Comparison of ENCODE assay signal across 8 cellular contexts in the genomic region with DNA sequence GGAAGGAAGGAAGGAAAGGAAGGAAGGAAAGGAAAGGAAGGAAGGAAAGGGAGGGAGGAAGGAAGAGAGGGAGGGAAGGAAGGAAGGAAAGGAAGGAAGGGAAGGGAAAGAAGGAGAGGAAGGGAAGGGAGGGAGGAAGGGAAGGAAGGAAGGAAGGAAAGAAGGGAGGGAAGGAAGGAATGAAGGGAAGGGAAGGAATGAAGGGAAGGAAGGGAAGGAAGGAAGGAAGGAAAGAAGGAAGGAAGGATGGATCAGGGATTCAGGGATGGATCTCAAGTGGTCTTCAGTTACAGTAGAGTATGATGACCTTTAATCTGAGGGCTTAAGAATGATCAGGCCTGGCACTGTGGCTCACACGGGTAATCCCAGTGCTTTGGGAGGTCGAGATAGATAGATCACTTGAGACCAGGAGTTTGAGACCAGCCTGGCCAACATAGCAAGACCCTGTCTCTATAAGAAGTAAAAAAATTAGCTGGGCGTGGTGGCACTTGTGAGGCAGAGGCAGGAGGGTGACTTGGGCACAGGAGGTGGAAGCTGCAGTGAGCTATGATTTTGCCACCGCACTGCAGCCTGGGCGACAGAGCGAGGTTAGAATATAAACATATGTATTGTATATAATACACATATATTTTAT. TPM values are rescaled to one million over a fixed set of nuclear protein-coding genes. Genes with fewer than 3 reads are reported as not detected.
A peak's percentile ranks its signal among the peaks of the same experiment; 100 is the strongest.
DNase-seq lines count a peak whose midpoint lies in the region; ATAC-seq, FAIRE-seq and TF ChIP-seq lines count a peak whose summit lies in the region.

No MANE protein-coding gene starts in this region.

- no peaks in the 10 kb centered on the region for H4K20me1 ChIP-seq in GM12878 (ENCODE audit: control insufficient read depth, insufficient read depth)

- TF ChIP-seq EP300 in GM12878 (IDR thresholded peaks at IDR 0.05; ENCODE audit: borderline replicate concordance in 1 of 2, control insufficient read depth in 1 of 2, low read depth in 2 of 2, low read length in 2 of 2) = no peak

- peak overlapping the region; percentile 90 for H2AFZ ChIP-seq in ACC112 (ENCODE audit: low read length, unreplicated experiment)
- peak overlapping the region; percentile 83 for H2AFZ ChIP-seq in GM12878 (ENCODE audit: control insufficient read depth, low read depth, low read length)

- TF ChIP-seq POLR2A in GM12878 (IDR thresholded peaks at IDR 0.05; ENCODE audit: low read depth, low read length) = no peak

- peaks cover 5% of the 10 kb centered on the region; the same call in 1 of the 2 replicates for H3K36me3 ChIP-seq in ACC112 (ENCODE audit: insufficient read depth, low read length)
- H3K36me3 ChIP-seq in GM12878 (ENCODE audit: control insufficient read depth in 2 of 2, insufficient read depth in 2 of 2, low read length in 1 of 2) = no peaks in the 10 kb centered on the region

- peak overlapping the region; percentile 59 for H3K4me2 ChIP-seq in GM12878 (ENCODE audit: control insufficient read depth, insufficient read depth)

- H3K27ac Mint-ChIP-seq in natural killer cell treated with Interleukin-12 subunit alpha and Interleukin-12 subunit beta and Interleukin-15 and Interleukin-18, amount 100 ng/mL, for 72 hours = peak overlapping the region; percentile 73 to 87

- DNase-seq in LNCaP clone FGC (ENCODE audit: low read depth) (no peak), GM12878 (ENCODE audit: low read depth, low spot score) (no peak), GM19238 (ENCODE audit: insufficient read length, low spot score) (no peak), NCI-H1694 treated with DMSO at 0.1 percent for 48 hours (lab: John Stamatoyannopoulos, UW) (no peak), COLO668 (lab: John Stamatoyannopoulos, UW; ENCODE audit: unreplicated experiment) (no peak)
- no peak for DNase-seq in natural killer cell treated with Interleukin-12 subunit alpha and Interleukin-12 subunit beta and Interleukin-15 and Interleukin-18, amount 100 ng/mL, for 72 hours (ENCODE audit: low spot score)

- no peaks in the 10 kb centered on the region for H3K9me3 ChIP-seq in GM12878 (replicated peaks; ENCODE audit: control insufficient read depth, insufficient read depth, low read length)

- no peaks in the 10 kb centered on the region for H3K9me3 Mint-ChIP-seq in natural killer cell treated with Interleukin-12 subunit alpha and Interleukin-12 subunit beta and Interleukin-15 and Interleukin-18, amount 100 ng/mL, for 72 hours

- no peak for FAIRE-seq in GM12878 (lab: Jason Lieb, UNC)

- H3K36me3 Mint-ChIP-seq in natural killer cell treated with Interleukin-12 subunit alpha and Interleukin-12 subunit beta and Interleukin-15 and Interleukin-18, amount 100 ng/mL, for 72 hours = peaks cover 6% of the 10 kb centered on the region

- RAD21 ChIA-PET in GM12878 (lab: Charles Lee; ENCODE audit: unreplicated experiment) = interaction anchor here (0.9 kb wide), 1 partner anchor 32 kb away, joined by 4 read pairs; no protein-coding TSS in a partner anchor

- 92% methylated on average over 6 of the region's 6 CpGs for WGBS in GM12878 (ENCODE audit: insufficient coverage, insufficient replicate concordance, low lambda C conversion rate, missing lambda C conversion rate)

- peak overlapping the region; percentile 27 for H3K27ac ChIP-seq in ACC112 (ENCODE audit: low read depth, low read length)
- 0 out of 2 replicates have a peak overlapping the region, but pooled peaks have one; percentile 42 for H3K27ac ChIP-seq in GM12878 (ENCODE audit: control insufficient read depth, insufficient read depth)

- H3K79me2 ChIP-seq in ACC112 (ENCODE audit: control insufficient read depth, insufficient read depth, low read length, unreplicated experiment) (peaks cover 40% of the 10 kb centered on the region), GM12878 (ENCODE audit: control insufficient read depth, insufficient read depth, low read length) (peaks cover 39% of the 10 kb centered on the region)

- in situ Hi-C loops in GM12878 (cut with MboI) = no loop called here

- intact Hi-C loops in GM12878 (cut with micrococcal nuclease; ENCODE audit: unreplicated experiment) = no loop called here

- H3K4me1 ChIP-seq in ACC112 (ENCODE audit: control insufficient read depth, insufficient read depth, low read length, unreplicated experiment) (peaks cover 7% of the 10 kb centered on the region), GM12878 (ENCODE audit: control insufficient read depth, insufficient read depth, low read length) (peaks cover 11% of the 10 kb centered on the region)

- H3K4me3 Mint-ChIP-seq in natural killer cell treated with Interleukin-12 subunit alpha and Interleukin-12 subunit beta and Interleukin-15 and Interleukin-18, amount 100 ng/mL, for 72 hours = peak overlapping the region; percentile 74

- peak overlapping the region; percentile 64 for H3K9ac ChIP-seq in GM12878 (ENCODE audit: control insufficient read depth, insufficient read depth, low read length)

- CTCF ChIA-PET in GM12878 (lab: Yijun Ruan, JAX) = interaction anchor here (0.6 to 1.0 kb wide), 2 partner anchors 40 to 94 kb away, joined by 3 to 6 read pairs; partner anchors contain the start of gene AP5Z1

- TF ChIP-seq CTCF in LNCaP clone FGC (IDR thresholded peaks at IDR 0.05; ENCODE audit: control insufficient read depth, extremely low read depth, insufficient read depth) = no peak
- no peak for TF ChIP-seq CTCF in GM12878 (IDR thresholded peaks at IDR 0.05 in 2 of 3, conservative IDR thresholded peaks at IDR 0.05 in 1 of 3; ENCODE audit: control insufficient read depth in 2 of 3, extremely low read depth in 1 of 3, insufficient read depth in 1 of 3, low read depth in 3 of 3, low read length in 3 of 3)

- TF ChIP-seq RAD21 in GM12878 (IDR thresholded peaks at IDR 0.05; ENCODE audit: insufficient read depth, low read depth, low read length) = no peak

- SMC1A ChIA-PET in GM12878 (lab: Charles Lee; ENCODE audit: uncharacterized antibody, unreplicated experiment) = interaction anchor here (2.4 kb wide), 1 partner anchor 32 kb away, joined by 7 read pairs; no protein-coding TSS in a partner anchor

- POLR2A ChIA-PET in GM12878 (lab: Charles Lee) = interaction anchor here (0.5 to 3.2 kb wide), 4 partner anchors 19 to 94 kb away, joined by 3 to 24 read pairs (median 10); partner anchors contain the start of gene AP5Z1

- no peaks in the 10 kb centered on the region for H3K27me3 Mint-ChIP-seq in natural killer cell treated with Interleukin-12 subunit alpha and Interleukin-12 subunit beta and Interleukin-15 and Interleukin-18, amount 100 ng/mL, for 72 hours

- H3K4me3 ChIP-seq in ACC112 (ENCODE audit: low read depth, low read length) (peak overlapping the region; percentile 79), LNCaP clone FGC (ENCODE audit: low read depth, low read length) (peak overlapping the region; percentile 52), GM12878 (peak overlapping the region; percentile 60; the same call in 1 of the 2 replicates)

- peaks cover 14 to 19% of the 10 kb centered on the region in 2 donors for H3K4me1 Mint-ChIP-seq in natural killer cell treated with Interleukin-12 subunit alpha and Interleukin-12 subunit beta and Interleukin-15 and Interleukin-18, amount 100 ng/mL, for 72 hours (ENCODE audit: low read depth in 2 of 2)

- ATAC-seq in GM12878 (no peak), GM19397 (IDR thresholded peaks at IDR 0.05; ENCODE audit: unreplicated experiment) (no peak)
- no peak for ATAC-seq in natural killer cell treated with Interleukin-12 subunit alpha and Interleukin-12 subunit beta and Interleukin-15 and Interleukin-18, amount 100 ng/mL, for 72 hours

- no peaks in the 10 kb centered on the region for H3K27me3 ChIP-seq in ACC112 (ENCODE audit: insufficient read depth, low read length)
- H3K27me3 ChIP-seq in GM12878 (replicated peaks in 1 of 2; ENCODE audit: control insufficient read depth in 2 of 2, insufficient read depth in 2 of 2, low read length in 1 of 2) = no peaks in the 10 kb centered on the region

- no TSS peak for BruUV-seq in GM12878 (replicated peaks; lab: Mats Ljungman, UMichigan)

TF ChIP-seq in GM12878, 131 proteins besides CTCF, POLR2A, EP300 and RAD21:
- peak in 1 of 2 experiments; percentile 22; a peak in 1 of 4 replicates for TF ChIP-seq IKZF2 (IDR thresholded peaks at IDR 0.05)
- TF ChIP-seq HDGF (IDR thresholded peaks at IDR 0.05) = peak; percentile 91
- TF ChIP-seq ETV6 (conservative IDR thresholded peaks at IDR 0.05 in 1 of 2, IDR thresholded peaks at IDR 0.05 in 1 of 2; ENCODE audit: borderline replicate concordance in 1 of 2, low read depth in 1 of 2) = peak in 1 of 2 experiments; percentile 59; a peak in 2 of 4 replicates
- 0 out of 2 replicates have a peak, but pooled peaks have one; percentile 40 for TF ChIP-seq NBN (IDR thresholded peaks at IDR 0.05)
- 0 out of 2 replicates have a peak, but pooled peaks have one; percentile 17 for TF ChIP-seq POLR2AphosphoS5 (IDR thresholded peaks at IDR 0.05; ENCODE audit: low read length)
- no peak for TF ChIP-seq ATF3 (IDR thresholded peaks at IDR 0.05; ENCODE audit: borderline replicate concordance, extremely low read depth, low read depth, low read length)
- no peak for TF ChIP-seq WRNIP1 (IDR thresholded peaks at IDR 0.05; ENCODE audit: borderline replicate concordance, low read depth, low read length)

RNA-seq across cellular contexts. Expression of gene FOXK1, which starts 0.8 kb away (rescaled TPM):
- 54.8 and 57.8 TPM in 2 replicates for total RNA-seq in GM12878 (2013; cell fraction: nucleolus; rRNA removed)
- 10.6 and 11.6 TPM in 2 replicates for total RNA-seq in GM12878 (2014; rRNA removed)
- total RNA-seq in GM12878 (2014; rRNA removed; fragmentation: Illumina TruSeq; extraction: Trizol) = 5.6 and 5.9 TPM in 2 replicates
- total RNA-seq in GM12878 (2021) = 30.8 and 31.8 TPM in 2 replicates
- 3.2 TPM for polyA plus RNA-seq in GM12878 (2011; ENCODE audit: low read depth)
- polyA plus RNA-seq in GM12878 (2011; rRNA removed) = 2.2 and 3.6 TPM in 2 replicates
- polyA plus RNA-seq in GM12878 (2011; cell fraction: cytosol; rRNA removed) = 4.7 and 5.3 TPM in 2 replicates
- 10.5 and 16.9 TPM in 2 replicates for polyA plus RNA-seq in GM12878 (2011; cell fraction: nucleus; rRNA removed)
- 7.8 and 10.2 TPM in 2 replicates for polyA plus RNA-seq in GM12878 (2012)
- 2.0 and 4.0 TPM in 2 replicates for polyA plus RNA-seq in GM12878 (2014; fragmentation: Illumina TruSeq; extraction: Trizol)
- polyA plus RNA-seq in GM12878 (2014; fragmentation: Nextera tagmentation; extraction: Ambion mirVana) = under 1 TPM; 0.24 TPM
- polyA plus RNA-seq in GM12878 (2014; rRNA removed) = 8.5 and 10.2 TPM in 2 replicates
- polyA plus RNA-seq in GM12878 (2016; fragmentation: Nextera tagmentation; extraction: Ambion mirVana) = 1 to 10 TPM; 4.4 to 4.7 TPM
- polyA minus RNA-seq in GM12878 (2011; rRNA and poly(A)+ RNA removed) = 7.5 and 18.3 TPM in 2 replicates
- 12.9 and 15.0 TPM in 2 replicates for polyA minus RNA-seq in GM12878 (2011; cell fraction: cytosol; rRNA and poly(A)+ RNA removed)
- 6.5 and 13.9 TPM in 2 replicates for polyA minus RNA-seq in GM12878 (2011; cell fraction: nucleus; rRNA and poly(A)+ RNA removed)
- 10 to 100 TPM; 35.6 to 48.1 TPM for total RNA-seq in natural killer cell treated with Interleukin-12 subunit alpha and Interleukin-12 subunit beta and Interleukin-15 and Interleukin-18, amount 100 ng/mL, for 72 hours
